ENCODE assay signal across 21 cellular contexts in the genomic region with DNA sequence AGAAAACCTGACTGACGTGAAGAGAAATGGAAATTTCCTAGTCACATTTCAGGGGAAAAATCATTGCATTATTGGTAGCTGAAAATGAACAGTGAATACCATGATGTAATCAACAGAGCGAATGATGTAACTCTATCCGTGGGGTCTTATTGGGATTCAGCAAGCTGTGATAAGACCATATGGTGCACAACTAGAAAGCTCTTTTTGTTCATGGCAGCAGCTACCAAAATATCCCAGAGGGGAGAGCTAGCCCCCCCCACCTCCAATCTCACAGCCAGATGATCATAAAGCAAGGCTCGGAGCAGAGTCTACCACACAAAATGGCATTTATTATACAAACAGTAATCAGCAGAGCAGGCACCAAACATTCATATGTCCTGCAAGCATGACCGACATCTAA. TPM values are rescaled to one million over a fixed set of nuclear protein-coding genes. Genes with fewer than 3 reads are reported as not detected.
DNase-seq lines count a peak whose midpoint lies in the region; ATAC-seq, FAIRE-seq and TF ChIP-seq lines count a peak whose summit lies in the region.
"Had no signal": no experiment of that assay in that cellular context is flagged by ENCODE, and none has a peak within 500 bp of the region (broad histone marks: within the 10 kb centered on the region; RNA-seq: fewer than 3 reads in every experiment).

No MANE protein-coding gene starts in this region.

- TF ChIP-seq CTCF in K562 (IDR thresholded peaks at IDR 0.05 in 2 of 3, conservative IDR thresholded peaks at IDR 0.05 in 1 of 3; ENCODE audit: insufficient read depth in 2 of 3, low read depth in 1 of 3, low read length in 3 of 3), result no peak

- H3K36me3 ChIP-seq in K562 (ENCODE audit: control insufficient read depth, insufficient read depth, low read length), result no peaks in the 10 kb centered on the region
- H3K36me3 ChIP-seq: brain microvascular endothelial cell had no signal

- intact Hi-C loops in Right ventricle myocardium superior (cut with DNase I) (no loop called here), right cardiac atrium (cut with DNase I) (no loop called here), K562 (cut with micrococcal nuclease) (no loop called here)

- no peak for TF ChIP-seq RAD21 in K562 (CRISPR knock-in tag; conservative IDR thresholded peaks at IDR 0.05 in 1 of 2, IDR thresholded peaks at IDR 0.05 in 1 of 2)

- H2AFZ ChIP-seq in K562 (ENCODE audit: low read depth, low read length), result no peak overlapping the region

- no peak overlapping the region for H3K4me2 ChIP-seq in K562 (ENCODE audit: insufficient read depth, low read length)

- 70% methylated on average over 5 of the region's 5 CpGs for WGBS in right cardiac atrium
- WGBS in K562 (ENCODE audit: insufficient coverage, low coverage, missing lambda C conversion rate), result 18% methylated on average over 5 of the region's 5 CpGs

- in situ Hi-C loops in K562 (cut with MboI), result no loop called here

- CTCF ChIA-PET in K562 (lab: Yijun Ruan, JAX; ENCODE audit: low intra/inter-chr PET ratio), result no interaction called here

- BruUV-seq in K562 (replicated peaks; lab: Mats Ljungman, UMichigan), result no TSS peak

- H3K36me3 Mint-ChIP-seq in activated naive CD4-positive, alpha-beta T cell treated with anti-CD3 and anti-CD28 coated beads, Interleukin-2, amount 50 U/mL, for 72 hours, result no peaks in the 10 kb centered on the region
- H3K36me3 Mint-ChIP-seq: activated naive CD8-positive, alpha-beta T cell treated with anti-CD3 and anti-CD28 coated beads, Interleukin-2, amount 10 ng/mL, durations not matched to agents 7 days and 5 days; stimulated activated effector memory CD8-positive, alpha-beta T cell treated with anti-CD3 and anti-CD28 coated beads, Interleukin-12 subunit alpha, Interleukin-12 subunit beta, amount 100 ng/mL, for 72 hours had no signal

- no peaks in the 10 kb centered on the region for H3K9me3 ChIP-seq in right cardiac atrium (ENCODE audit: control insufficient read depth, low read length)
- no peaks in the 10 kb centered on the region for H3K9me3 ChIP-seq in K562 (replicated peaks; ENCODE audit: control insufficient read depth, insufficient read depth, low read depth, low read length)

- POLR2A ChIA-PET in K562 (lab: Yijun Ruan, JAX), result interaction anchor here (0.7 kb wide), 1 partner anchor 77 kb away, joined by 4 read pairs; no protein-coding TSS in a partner anchor

- H3K27me3 ChIP-seq in right cardiac atrium (ENCODE audit: control insufficient read depth, insufficient read depth), result no peaks in the 10 kb centered on the region
- peaks cover 12 to 36% of the 10 kb centered on the region in 2 experiments; a peak in 3 of 5 replicates for H3K27me3 ChIP-seq in K562 (ENCODE audit: control insufficient read depth in 2 of 2, insufficient read depth in 2 of 2, low read length in 2 of 2)
- H3K27me3 ChIP-seq: brain microvascular endothelial cell had no signal

- no peak for TF ChIP-seq POLR2A in K562 (conservative IDR thresholded peaks at IDR 0.05)

- H3K9me1 ChIP-seq in K562 (ENCODE audit: control insufficient read depth, insufficient read depth, low read length), result no peaks in the 10 kb centered on the region

- ATAC-seq in Right ventricle myocardium superior (ENCODE audit: poor library complexity) (peak; percentile 10), right cardiac atrium (no peak), K562 (no peak; the same call in 2 of the 3 replicates), GM21447 (IDR thresholded peaks at IDR 0.05; ENCODE audit: unreplicated experiment) (no peak), HG02623 (IDR thresholded peaks at IDR 0.05; ENCODE audit: unreplicated experiment) (no peak)
- ATAC-seq in activated naive CD4-positive, alpha-beta T cell treated with anti-CD3 and anti-CD28 coated beads, Interleukin-2, amount 50 U/mL, for 72 hours, result no peak
- ATAC-seq: left colon; stimulated activated effector memory CD8-positive, alpha-beta T cell treated with anti-CD3 and anti-CD28 coated beads, Interleukin-12 subunit alpha, Interleukin-12 subunit beta, amount 100 ng/mL, for 72 hours had no signal

- H3K27ac Mint-ChIP-seq in activated naive CD4-positive, alpha-beta T cell treated with anti-CD3 and anti-CD28 coated beads, Interleukin-2, amount 50 U/mL, for 72 hours, result no peak overlapping the region
- H3K27ac Mint-ChIP-seq: activated naive CD8-positive, alpha-beta T cell treated with anti-CD3 and anti-CD28 coated beads, Interleukin-2, amount 10 ng/mL, durations not matched to agents 7 days and 5 days; CD4-positive, alpha-beta T cell; stimulated activated effector memory CD8-positive, alpha-beta T cell treated with anti-CD3 and anti-CD28 coated beads, Interleukin-12 subunit alpha, Interleukin-12 subunit beta, amount 100 ng/mL, for 72 hours had no signal

- peaks cover 5% of the 10 kb centered on the region for H3K4me1 ChIP-seq in right cardiac atrium (ENCODE audit: control insufficient read depth, insufficient read depth, low read length)
- H3K4me1 ChIP-seq in K562 (replicated peaks in 1 of 2; ENCODE audit: control insufficient read depth in 2 of 2, insufficient read depth in 2 of 2, low read length in 2 of 2), result no peaks in the 10 kb centered on the region; a peak in 2 of 5 replicates

- H3K9me3 Mint-ChIP-seq in activated naive CD4-positive, alpha-beta T cell treated with anti-CD3 and anti-CD28 coated beads, Interleukin-2, amount 50 U/mL, for 72 hours, result no peaks in the 10 kb centered on the region
- H3K9me3 Mint-ChIP-seq: activated naive CD8-positive, alpha-beta T cell treated with anti-CD3 and anti-CD28 coated beads, Interleukin-2, amount 10 ng/mL, durations not matched to agents 7 days and 5 days; CD4-positive, alpha-beta T cell; stimulated activated effector memory CD8-positive, alpha-beta T cell treated with anti-CD3 and anti-CD28 coated beads, Interleukin-12 subunit alpha, Interleukin-12 subunit beta, amount 100 ng/mL, for 72 hours had no signal

- DNase-seq in Right ventricle myocardium superior, result no peak
- DNase-seq in right cardiac atrium, result no peak
- peak; percentile 93 for DNase-seq in NCI-H446 treated with DMSO at 0.1 percent for 48 hours (lab: John Stamatoyannopoulos, UW)
- no peak for DNase-seq in K562 (ENCODE audit: extremely low read depth in 1 of 4, low spot score in 3 of 4)
- DNase-seq in NCI-H1092 (lab: John Stamatoyannopoulos, UW), result no peak
- DNase-seq in activated naive CD4-positive, alpha-beta T cell treated with anti-CD3 and anti-CD28 coated beads, Interleukin-2, amount 50 U/mL, for 72 hours (ENCODE audit: low spot score in 2 of 2), result no peak
- DNase-seq: activated CD4-positive, CD25-positive, alpha-beta regulatory T cell; activated CD8-positive, alpha-beta memory T cell treated with anti-CD3 and anti-CD28 coated beads for 24 hours; activated naive CD8-positive, alpha-beta T cell treated with anti-CD3 and anti-CD28 coated beads, Interleukin-2, amount 10 ng/mL, durations not matched to agents 7 days and 5 days; brain microvascular endothelial cell; CD4-positive, alpha-beta T cell; DND-41; foreskin melanocyte; left colon; NCI-H2107; SHP77 had no signal

- TF ChIP-seq EP300 in K562 (IDR thresholded peaks at IDR 0.05; ENCODE audit: low read length), result no peak

- H3K27ac ChIP-seq in right cardiac atrium (ENCODE audit: low read length), result no peak overlapping the region
- H3K27ac ChIP-seq in K562 (ENCODE audit: extremely low read depth, low read depth, low read length), result no peak overlapping the region
- H3K27ac ChIP-seq: brain microvascular endothelial cell had no signal

- H3K4me3 ChIP-seq in right cardiac atrium (ENCODE audit: low read length) (no peak overlapping the region), K562 (no peak overlapping the region)

- no peak overlapping the region for H3K9ac ChIP-seq in K562 (ENCODE audit: insufficient read depth in 1 of 2, low read depth in 2 of 2, low read length in 2 of 2)

- FAIRE-seq in K562 (lab: Jason Lieb, UNC), result no peak
- FAIRE-seq: endothelial cell of umbilical vein had no signal

- peaks cover under 1% of the 10 kb centered on the region; the same call in 1 of the 2 replicates for H4K20me1 ChIP-seq in K562 (replicated peaks; ENCODE audit: control insufficient read depth, insufficient read depth, low read length)

- no peaks in the 10 kb centered on the region for H3K79me2 ChIP-seq in K562 (ENCODE audit: control insufficient read depth, insufficient read depth, low read length)

TF ChIP-seq in K562, 482 proteins besides CTCF, POLR2A, EP300 and RAD21 (continues in another document):
- TF ChIP-seq RCOR1 (IDR thresholded peaks at IDR 0.05; ENCODE audit: borderline replicate concordance in 1 of 2, low read depth in 2 of 2, low read length in 2 of 2) (no peak), GABPB2 (CRISPR knock-in tag; conservative IDR thresholded peaks at IDR 0.05) (no peak), CEBPB (tag; IDR thresholded peaks at IDR 0.05) (peak; percentile 77), ZNF239 (CRISPR knock-in tag; IDR thresholded peaks at IDR 0.05) (no peak), RB1 (IDR thresholded peaks at IDR 0.05; ENCODE audit: low read depth) (no peak)

RNA-seq across cellular contexts. Expression of a gene that starts 22.2 kb away (rescaled TPM):
- total RNA-seq in Right ventricle myocardium superior (not detected), right cardiac atrium (under 1 TPM in 3 of 4 donors, not detected in 1; 0.06 to 0.28 (median 0.20) TPM), K562 (2014; rRNA removed) (under 0.01 TPM in 1 of 2 replicates, not detected in the other), K562 (2014; rRNA removed; fragmentation: Illumina TruSeq; extraction: Trizol) (not detected in 2 replicates), K562 (2015; rRNA removed; fragmentation: Illumina TruSeq; extraction: Trizol) (not detected in 2 replicates), K562 (2021) (not detected in 2 replicates)
- polyA plus RNA-seq in right cardiac atrium (0.18 TPM), K562 (2011; rRNA removed) (not detected in 2 replicates), K562 (2014; fragmentation: Illumina TruSeq; extraction: Trizol) (not detected in 2 replicates), K562 (2014; fragmentation: Nextera tagmentation; extraction: Ambion mirVana) (under 1 TPM; 0.04 to 0.06 TPM), K562 (2014; rRNA removed) (0.01 TPM in 1 of 2 replicates, not detected in the other)
- not detected in 2 replicates for total RNA-seq in K562 (2011; cell fraction: chromatin; rRNA removed; ENCODE audit: low replicate concordance)
- total RNA-seq in K562 (2011; cell fraction: nucleolus; rRNA removed), result not detected in 2 replicates
- total RNA-seq in K562 (2011; cell fraction: nucleoplasm; rRNA removed), result 0.15 TPM in 1 of 2 replicates, not detected in the other
- not detected in 2 replicates for polyA plus RNA-seq in K562 (2011; cell fraction: cytosol; rRNA removed)
- 0.03 TPM in 1 of 2 replicates, not detected in the other for polyA plus RNA-seq in K562 (2011; cell fraction: nucleus; rRNA removed)
- polyA plus RNA-seq in K562 (2012), result 0.27 and 0.65 TPM in 2 replicates
- polyA minus RNA-seq in K562 (2011; rRNA and poly(A)+ RNA removed), result not detected in 2 replicates
- not detected in 2 replicates for polyA minus RNA-seq in K562 (2011; cell fraction: cytosol; rRNA and poly(A)+ RNA removed)
- not detected in 2 replicates for polyA minus RNA-seq in K562 (2011; cell fraction: nucleus; rRNA and poly(A)+ RNA removed)
- 1 to 10 TPM in 1 of 2 donors, under 1 TPM in 1; 0.58 to 1.4 TPM for total RNA-seq in activated naive CD4-positive, alpha-beta T cell treated with anti-CD3 and anti-CD28 coated beads, Interleukin-2, amount 50 U/mL, for 72 hours
- total RNA-seq: endothelial cell of umbilical vein; left colon; T-helper 2 cell treated with Interferon-gamma antibody and Interleukin-4, amounts not matched to agents 100 ng/mL and 5 ng/mL, for 36 hours had no signal
- polyA plus RNA-seq: endothelial cell of umbilical vein had no signal
